Comparison of ENCODE assay signal across 1 cellular context in the genomic region with DNA sequence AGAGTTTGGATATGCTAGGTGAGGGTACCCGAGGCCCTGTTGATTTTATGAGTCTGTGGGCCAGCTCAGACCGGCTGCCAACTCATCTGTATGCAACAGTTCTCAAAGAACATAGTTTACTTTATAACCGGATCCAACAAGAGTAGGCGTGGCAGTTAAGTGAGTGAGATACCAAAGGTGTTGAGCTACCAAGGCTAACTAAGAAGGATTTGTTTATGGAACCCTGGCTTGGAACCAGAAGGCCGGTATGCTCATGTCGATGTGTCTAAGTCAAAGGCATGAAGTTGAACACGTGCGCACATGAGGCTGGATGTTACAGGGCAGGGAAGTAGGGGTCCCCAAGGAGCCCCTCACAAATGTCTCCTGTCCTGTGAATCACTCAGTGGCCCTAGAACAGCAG.
TF ChIP-seq lines count a peak whose summit lies in the region.

A gene (minus strand): TSS at position 20 of the 400 bp plus-strand sequence. CDS start 27,053 bp downstream, outside the sequence.

TF ChIP-seq in HepG2, 621 proteins besides CTCF, POLR2A, EP300 and RAD21:
- TF ChIP-seq, protein P1, sequence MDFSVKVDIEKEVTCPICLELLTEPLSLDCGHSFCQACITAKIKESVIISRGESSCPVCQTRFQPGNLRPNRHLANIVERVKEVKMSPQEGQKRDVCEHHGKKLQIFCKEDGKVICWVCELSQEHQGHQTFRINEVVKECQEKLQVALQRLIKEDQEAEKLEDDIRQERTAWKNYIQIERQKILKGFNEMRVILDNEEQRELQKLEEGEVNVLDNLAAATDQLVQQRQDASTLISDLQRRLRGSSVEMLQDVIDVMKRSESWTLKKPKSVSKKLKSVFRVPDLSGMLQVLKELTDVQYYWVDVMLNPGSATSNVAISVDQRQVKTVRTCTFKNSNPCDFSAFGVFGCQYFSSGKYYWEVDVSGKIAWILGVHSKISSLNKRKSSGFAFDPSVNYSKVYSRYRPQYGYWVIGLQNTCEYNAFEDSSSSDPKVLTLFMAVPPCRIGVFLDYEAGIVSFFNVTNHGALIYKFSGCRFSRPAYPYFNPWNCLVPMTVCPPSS (IDR thresholded peaks at IDR 0.05), result no peak
- no peak for TF ChIP-seq U2AF2 (IDR thresholded peaks at IDR 0.05; ENCODE audit: low read depth, low read length)
